11 cellular contexts compared by ENCODE assay signal in genomic region chr17:80546267-80546666, GRCh38. TPM values are rescaled to one million over a fixed set of nuclear protein-coding genes. Genes with fewer than 3 reads are reported as not detected.
DNase-seq lines count a peak whose midpoint lies in the region; ATAC-seq and TF ChIP-seq lines count a peak whose summit lies in the region.
"Had no signal": no experiment of that assay in that cellular context is flagged by ENCODE, and none has a peak within 500 bp of the region (broad histone marks: within the 10 kb centered on the region; RNA-seq: fewer than 3 reads in every experiment).

No MANE protein-coding gene starts in this region.

- peak overlapping the region; percentile 92 for H3K4me3 Mint-ChIP-seq in CD4-positive, alpha-beta T cell
- peak overlapping the region; percentile 88 for H3K4me3 Mint-ChIP-seq in activated naive CD8-positive, alpha-beta T cell

- H3K4me3 ChIP-seq in Karpas-422 (ENCODE audit: low read length) (peak overlapping the region; percentile 98), muscle layer of duodenum (ENCODE audit: low read depth in 1 of 2, low read length in 2 of 2) (peak overlapping the region; percentile 93 to 99)

- H3K27ac Mint-ChIP-seq in CD4-positive, alpha-beta T cell, result peak overlapping the region; percentile 36
- H3K27ac Mint-ChIP-seq in activated naive CD8-positive, alpha-beta T cell, result peak overlapping the region; percentile 88

- no peak for DNase-seq in CD4-positive, alpha-beta T cell
- DNase-seq in Karpas-422, result peak; percentile 52
- DNase-seq in NCI-H2227 (lab: John Stamatoyannopoulos, UW; ENCODE audit: unreplicated experiment), result no peak
- no peak for DNase-seq in HK-2 (ENCODE audit: unreplicated experiment)
- DNase-seq: activated CD4-positive, alpha-beta T cell treated with anti-CD3 and anti-CD28 coated beads for 4 hours; NCI-H2107; transverse colon had no signal

- POLR2A ChIA-PET in CD4-positive, alpha-beta T cell (lab: Charles Lee), result no interaction called here

- no peak overlapping the region for H2AFZ ChIP-seq in Karpas-422 (ENCODE audit: low read length)

- ATAC-seq in CD4-positive, alpha-beta T cell (ENCODE audit: poor library complexity), result no peak
- ATAC-seq in GM21381 (IDR thresholded peaks at IDR 0.05; ENCODE audit: unreplicated experiment) (no peak), GM21515 (IDR thresholded peaks at IDR 0.05; ENCODE audit: unreplicated experiment) (no peak)

- peaks cover 26% of the 10 kb centered on the region for H3K4me1 ChIP-seq in Karpas-422 (ENCODE audit: low read length)
- H3K4me1 ChIP-seq in muscle layer of duodenum (ENCODE audit: control insufficient read depth in 1 of 2, insufficient read depth in 2 of 2, low read length in 2 of 2), result peaks cover 11 to 30% of the 10 kb centered on the region in 2 donors

- H3K9ac ChIP-seq in Karpas-422 (ENCODE audit: low read length), result peak overlapping the region; percentile 83

- H4K20me1 ChIP-seq in Karpas-422 (ENCODE audit: insufficient read depth, low read depth, low read length), result peaks cover 10% of the 10 kb centered on the region; the same call in 1 of the 2 replicates

- peak overlapping the region; percentile 88 for H3K4me2 ChIP-seq in Karpas-422 (ENCODE audit: low read depth, low read length, poor library complexity, severe bottlenecking)

- H3K36me3 Mint-ChIP-seq in CD4-positive, alpha-beta T cell (ENCODE audit: low read depth), result peaks cover 20% of the 10 kb centered on the region
- peaks cover 3% of the 10 kb centered on the region for H3K36me3 Mint-ChIP-seq in activated naive CD8-positive, alpha-beta T cell

- H3K9me3 ChIP-seq in CD4-positive, alpha-beta T cell (ENCODE audit: control insufficient read depth, low read length), result no peaks in the 10 kb centered on the region
- no peaks in the 10 kb centered on the region for H3K9me3 ChIP-seq in Karpas-422 (ENCODE audit: low read length)
- H3K9me3 ChIP-seq in muscle layer of duodenum (ENCODE audit: control insufficient read depth in 1 of 2, low read length in 2 of 2), result no peaks in the 10 kb centered on the region
- H3K9me3 ChIP-seq: transverse colon had no signal

- CTCF ChIA-PET in CD4-positive, alpha-beta T cell (lab: Charles Lee), result interaction anchor here (1.0 to 1.8 kb wide), 3 partner anchors 29 to 320 kb away, joined by 3 to 5 read pairs (median 4); no protein-coding TSS in a partner anchor

- no peak overlapping the region for H3K27ac ChIP-seq in CD4-positive, alpha-beta T cell (ENCODE audit: low read depth, low read length)
- H3K27ac ChIP-seq in Karpas-422 (ENCODE audit: low read length) (no peak overlapping the region), muscle layer of duodenum (ENCODE audit: low read length) (no peak overlapping the region)
- H3K27ac ChIP-seq: transverse colon had no signal

- H3K27me3 Mint-ChIP-seq in CD4-positive, alpha-beta T cell, result peaks cover 8% of the 10 kb centered on the region
- peaks cover 2% of the 10 kb centered on the region for H3K27me3 Mint-ChIP-seq in activated naive CD8-positive, alpha-beta T cell

- H3K36me3 ChIP-seq in Karpas-422 (ENCODE audit: insufficient read depth, low read length) (0 out of 2 replicates have a peak, but pooled peaks cover 6% of the 10 kb centered on the region), muscle layer of duodenum (ENCODE audit: control insufficient read depth in 1 of 2, insufficient read depth in 2 of 2, low read length in 2 of 2) (peaks cover 0 to 4% of the 10 kb centered on the region in 2 donors)
- H3K36me3 ChIP-seq: transverse colon had no signal

- no peaks in the 10 kb centered on the region for H3K9me3 Mint-ChIP-seq in CD4-positive, alpha-beta T cell
- H3K9me3 Mint-ChIP-seq in activated naive CD8-positive, alpha-beta T cell (ENCODE audit: low read depth), result no peaks in the 10 kb centered on the region

- no peak for TF ChIP-seq CTCF in CD4-positive, alpha-beta T cell (IDR thresholded peaks at IDR 0.05)

- intact Hi-C loops in CD4-positive, alpha-beta T cell (cut with DNase I, micrococcal nuclease), result loop anchor here in 1 of 2 experiments (10.0 kb wide), 1 partner anchor 441 kb away; the partner anchor contains the start of gene GAA

- H3K79me2 ChIP-seq in Karpas-422 (ENCODE audit: low read length), result peaks cover 65% of the 10 kb centered on the region

- H3K9me2 ChIP-seq in Karpas-422 (replicated peaks; ENCODE audit: insufficient read depth, low read length), result no peaks in the 10 kb centered on the region

- H3K27me3 ChIP-seq in CD4-positive, alpha-beta T cell (ENCODE audit: control insufficient read depth, insufficient read depth, low read length), result no peaks in the 10 kb centered on the region
- H3K27me3 ChIP-seq in Karpas-422 (ENCODE audit: low read length), result no peaks in the 10 kb centered on the region
- no peaks in the 10 kb centered on the region for H3K27me3 ChIP-seq in muscle layer of duodenum (ENCODE audit: low read depth, low read length)

- H3K4me1 Mint-ChIP-seq in CD4-positive, alpha-beta T cell (ENCODE audit: low read depth), result peaks cover 45% of the 10 kb centered on the region
- peaks cover 31% of the 10 kb centered on the region for H3K4me1 Mint-ChIP-seq in activated naive CD8-positive, alpha-beta T cell (ENCODE audit: low read depth)

RNA-seq across cellular contexts. Expression of gene RPTOR, which starts 1.6 kb away (rescaled TPM):
- total RNA-seq in CD4-positive, alpha-beta T cell, result 10 to 100 TPM; 45.0 to 47.1 TPM
- 30.6 and 42.1 TPM in 2 replicates for total RNA-seq in Karpas-422 (2014; rRNA removed; shearing (Covaris generic); ENCODE audit: low replicate concordance)
